In the genomic region with DNA sequence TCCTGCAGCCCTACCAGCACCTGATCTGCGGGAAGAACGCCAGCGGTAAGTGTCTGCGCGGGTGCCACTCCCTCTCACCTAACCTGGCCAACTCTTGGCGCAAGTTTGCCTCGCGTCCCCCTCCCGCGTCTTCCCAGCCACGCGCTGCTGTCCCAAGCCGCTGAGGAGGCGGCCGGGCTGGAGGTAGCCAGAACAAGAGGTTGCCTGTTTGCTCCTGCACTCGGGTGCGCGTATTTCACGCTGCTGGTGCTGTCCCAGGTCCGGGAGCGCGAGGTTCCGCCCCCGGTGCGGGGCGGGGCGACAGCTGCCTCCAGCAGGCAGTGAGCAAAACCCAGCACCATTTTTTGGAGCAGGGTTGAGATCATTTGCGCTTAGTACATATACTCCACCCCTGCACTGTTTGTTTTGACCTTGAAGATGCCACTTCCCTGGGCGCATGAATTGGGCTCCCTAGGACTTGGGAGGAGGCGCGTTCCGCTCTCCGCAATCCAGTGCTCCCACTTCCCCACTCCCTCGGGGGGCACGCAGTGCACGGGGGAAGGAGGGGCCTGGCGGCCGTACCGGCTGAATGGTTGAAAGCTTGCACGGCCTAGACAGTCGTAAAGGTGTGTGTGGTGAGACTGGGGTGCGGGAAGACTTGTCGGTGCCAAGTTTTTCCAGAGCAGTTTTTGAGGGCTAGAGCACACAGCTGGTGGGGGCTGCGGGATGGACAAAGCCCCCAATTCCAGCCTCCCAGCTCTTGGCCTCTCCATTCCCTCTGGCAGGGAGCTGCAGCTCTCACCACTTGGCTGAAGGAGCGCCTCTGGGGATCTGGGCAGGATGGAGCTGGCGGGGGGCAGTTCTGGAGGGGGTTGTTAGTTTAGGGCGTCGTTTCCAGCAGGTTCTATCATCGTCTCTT, we compare ENCODE assay signal across 8 cellular contexts.
DNase-seq lines count a peak whose midpoint lies in the region; ATAC-seq and TF ChIP-seq lines count a peak whose summit lies in the region.

No MANE protein-coding gene starts in this region.

- H3K27ac Mint-ChIP-seq in activated naive CD4-positive, alpha-beta T cell treated with anti-CD3 and anti-CD28 coated beads, Interleukin-2, amount 50 U/mL, for 72 hours: peak overlapping the region; percentile 93 to 99

- peak; percentile 73 for DNase-seq in GM23248
- DNase-seq in RWPE2 (ENCODE audit: low spot score): peak; percentile 81
- DNase-seq in activated naive CD4-positive, alpha-beta T cell treated with anti-CD3 and anti-CD28 coated beads, Interleukin-2, amount 50 U/mL, for 72 hours (ENCODE audit: low spot score in 2 of 2): peak; percentile 88 to 89
- no peak for DNase-seq in iPS DF 6.9 (ENCODE audit: low read depth, low spot score)
- DNase-seq in stimulated activated CD4-positive, alpha-beta T cell treated with anti-CD3 and anti-CD28 coated beads, Interleukin-12 subunit alpha, Interleukin-12 subunit beta, amount 100 ng/mL, for 24 hours (ENCODE audit: low read depth in 2 of 2): peak; percentile 62 to 74

- peaks cover 12% of the 10 kb centered on the region for H3K4me1 ChIP-seq in GM23248 (ENCODE audit: insufficient read depth)
- H3K4me1 ChIP-seq in RWPE2 (ENCODE audit: insufficient read depth, poor library complexity, severe bottlenecking): no peaks in the 10 kb centered on the region
- H3K4me1 ChIP-seq in iPS DF 6.9 (ENCODE audit: control insufficient read depth, insufficient read depth, low read length): no peaks in the 10 kb centered on the region; the same call in 1 of the 2 replicates

- H3K27ac ChIP-seq in GM23248: no peak overlapping the region
- H3K27ac ChIP-seq in RWPE2 (ENCODE audit: poor library complexity, severe bottlenecking): peak overlapping the region; percentile 60
- no peak overlapping the region for H3K27ac ChIP-seq in iPS DF 6.9 (ENCODE audit: low read length)

- H3K27me3 ChIP-seq in GM23248 (replicated peaks; ENCODE audit: insufficient read depth) (peaks cover 25% of the 10 kb centered on the region), RWPE2 (ENCODE audit: insufficient read depth, poor library complexity, severe bottlenecking) (no peaks in the 10 kb centered on the region), iPS DF 6.9 (ENCODE audit: control insufficient read depth, insufficient read depth, low read length) (peaks cover 15% of the 10 kb centered on the region; the same call in 1 of the 2 replicates)

- WGBS in GM23248 (ENCODE audit: low coverage in 1 of 2, low lambda C conversion rate in 2 of 2, missing lambda C conversion rate in 2 of 2), 2 experiments: 1 to 3% methylated on average over 42 to 46 of the region's 49 CpGs
- WGBS in iPS DF 6.9 (ENCODE audit: insufficient coverage, insufficient read length): no CpG with 5 or more reads among the region's 49 CpGs

- peak overlapping the region; percentile 94 for H3K4me2 ChIP-seq in GM23248 (ENCODE audit: unreplicated experiment)

- H3K9me3 ChIP-seq in GM23248 (ENCODE audit: low read depth) (no peaks in the 10 kb centered on the region), RWPE2 (ENCODE audit: severe bottlenecking) (no peaks in the 10 kb centered on the region), iPS DF 6.9 (ENCODE audit: control insufficient read depth, insufficient read depth, low read length) (no peaks in the 10 kb centered on the region)

- H3K9me2 ChIP-seq in GM23248 (ENCODE audit: insufficient read depth): no peaks in the 10 kb centered on the region

- no peaks in the 10 kb centered on the region for H3K79me2 ChIP-seq in GM23248 (ENCODE audit: insufficient read depth)

- in situ Hi-C loops in GM23248 (cut with MboI): no loop called here

- ATAC-seq in RWPE2 (ENCODE audit: low read depth) (peak; percentile 58), GM21526 (IDR thresholded peaks at IDR 0.05; ENCODE audit: low FRiP score, unreplicated experiment) (no peak), HG02571 (IDR thresholded peaks at IDR 0.05; ENCODE audit: unreplicated experiment) (no peak), GM21723 (IDR thresholded peaks at IDR 0.05; ENCODE audit: unreplicated experiment) (no peak)
- peak; percentile 62 to 68 for ATAC-seq in activated naive CD4-positive, alpha-beta T cell treated with anti-CD3 and anti-CD28 coated beads, Interleukin-2, amount 50 U/mL, for 72 hours

- H3K36me3 Mint-ChIP-seq in activated naive CD4-positive, alpha-beta T cell treated with anti-CD3 and anti-CD28 coated beads, Interleukin-2, amount 50 U/mL, for 72 hours: peaks cover 5 to 18% of the 10 kb centered on the region in 2 donors

- H2AFZ ChIP-seq in GM23248: peak overlapping the region; percentile 60

- H3K36me3 ChIP-seq in GM23248 (ENCODE audit: low read depth) (no peaks in the 10 kb centered on the region), RWPE2 (ENCODE audit: low read depth) (no peaks in the 10 kb centered on the region), iPS DF 6.9 (ENCODE audit: control insufficient read depth, insufficient read depth, low read length) (no peaks in the 10 kb centered on the region)

- no peaks in the 10 kb centered on the region; the same call in 1 of the 2 replicates for H4K20me1 ChIP-seq in GM23248 (ENCODE audit: insufficient read depth)

- no peaks in the 10 kb centered on the region for H3K9me3 Mint-ChIP-seq in activated naive CD4-positive, alpha-beta T cell treated with anti-CD3 and anti-CD28 coated beads, Interleukin-2, amount 50 U/mL, for 72 hours

- H3K9ac ChIP-seq in GM23248: no peak overlapping the region

- H3F3A ChIP-seq in GM23248 (ENCODE audit: insufficient read depth): 0 out of 2 replicates have a peak, but pooled peaks cover 5% of the 10 kb centered on the region

- TF ChIP-seq CTCF in RWPE2 (IDR thresholded peaks at IDR 0.05; ENCODE audit: poor library complexity, severe bottlenecking): no peak

- peak overlapping the region; percentile 69 for H3K4me3 ChIP-seq in GM23248
- peak overlapping the region; percentile 56 for H3K4me3 ChIP-seq in RWPE2 (ENCODE audit: severe bottlenecking)
- peak overlapping the region; percentile 74; the same call in 1 of the 2 replicates for H3K4me3 ChIP-seq in iPS DF 6.9 (ENCODE audit: low read length)

Comparison
In these comparisons a context has a peak if more than half of its experiments do, and no peak if none do; other contexts are left out.
1. ATAC-seq: peak in RWPE2 (single experiment) and activated naive CD4-positive, alpha-beta T cell treated with anti-CD3 and anti-CD28 coated beads, Interleukin-2, amount 50 U/mL, for 72 hours (2 of 2); none in GM21526 (single experiment), HG02571 (single experiment) and GM21723 (single experiment).
2. Peak in every context shown above with its lines, with median percentiles within 50 percentile points of each other: H3K4me3 ChIP-seq.